ENCODE assay signal across 8 cellular contexts in the genomic region with DNA sequence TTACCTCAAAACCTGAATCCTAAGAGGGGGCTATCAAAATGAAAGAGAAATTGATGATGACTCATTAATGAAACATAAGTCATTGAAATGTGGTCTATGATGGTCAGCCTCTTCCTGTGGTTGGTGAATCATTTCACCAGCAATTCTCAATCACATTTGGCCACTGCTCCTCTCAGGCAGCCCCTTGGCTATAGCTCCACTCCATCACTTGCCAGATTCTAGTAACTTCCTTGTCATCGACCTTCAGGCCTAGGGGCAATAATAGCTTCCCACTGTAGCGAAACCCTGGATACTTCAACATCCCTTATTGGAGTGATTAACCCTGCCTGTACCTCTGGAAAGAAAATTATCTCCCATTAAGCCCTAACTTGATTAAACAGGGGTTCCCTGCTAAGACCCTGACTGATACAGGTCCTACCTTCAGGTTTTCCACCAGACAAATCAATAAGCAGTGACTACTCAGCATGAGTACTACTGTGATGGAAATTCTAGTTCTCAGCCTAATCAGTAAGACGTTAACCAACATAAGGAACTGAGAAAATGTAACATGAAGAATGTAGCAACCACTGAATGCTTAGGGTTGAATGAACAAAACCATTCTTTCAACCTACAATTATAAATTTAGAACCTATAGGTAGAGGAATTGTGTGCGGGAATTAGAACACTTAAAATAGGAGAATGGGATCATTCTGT. TPM values are rescaled to one million over a fixed set of nuclear protein-coding genes. Genes with fewer than 3 reads are reported as not detected.
DNase-seq lines count a peak whose midpoint lies in the region; ATAC-seq, FAIRE-seq and TF ChIP-seq lines count a peak whose summit lies in the region.

No MANE protein-coding gene starts in this region.

- H3K36me3 ChIP-seq in ACC112 (ENCODE audit: insufficient read depth, low read length) (no peaks in the 10 kb centered on the region), adipocyte (ENCODE audit: control insufficient read depth, insufficient read depth, low read length, severe bottlenecking) (no peaks in the 10 kb centered on the region), HepG2 (replicated peaks in 1 of 2; ENCODE audit: control insufficient read depth in 1 of 2, insufficient read depth in 2 of 2, low read length in 2 of 2) (no peaks in the 10 kb centered on the region)

- TF ChIP-seq EP300 in HepG2 (IDR thresholded peaks at IDR 0.05; ENCODE audit: low read depth in 2 of 2, low read length in 2 of 2) (no peak), HepG2 (CRISPR knock-in tag; IDR thresholded peaks at IDR 0.05; ENCODE audit: borderline replicate concordance) (no peak)

- H3K9me3 ChIP-seq in adipocyte (ENCODE audit: control insufficient read depth, low read length) (no peaks in the 10 kb centered on the region), HepG2 (ENCODE audit: low read length) (no peaks in the 10 kb centered on the region)

- in situ Hi-C loops in HepG2 (cut with HindIII; ENCODE audit: extremely low pct_ligation_motif_present, low pct_unique_long_range_greater_than_20kb), result loop anchor here (5.0 kb wide), 1 partner anchor 287 kb away; no protein-coding TSS in a partner anchor

- H3K27ac ChIP-seq in ACC112 (ENCODE audit: low read depth, low read length) (peak overlapping the region; percentile 81), HepG2 (ENCODE audit: extremely low read length, insufficient read depth, low read length) (peak overlapping the region; percentile 92), caudate nucleus (ENCODE audit: low read depth, low read length) (no peak overlapping the region)

- POLR2A ChIA-PET in HepG2 (lab: Yijun Ruan, JAX), result interaction anchor here (0.8 to 3.3 kb wide), 10 partner anchors 24 to 409 kb away, joined by 3 to 59 read pairs (median 16); a partner anchor contains a TSS

- intact Hi-C loops in HepG2 (cut with micrococcal nuclease; ENCODE audit: unreplicated experiment), result loop anchor here (1.0 to 10.0 kb wide), 8 partner anchors 28 to 470 kb away; a partner anchor contains a TSS

- TF ChIP-seq CTCF in HepG2 (CRISPR knock-in tag; IDR thresholded peaks at IDR 0.05), result no peak

- H2AFZ ChIP-seq in ACC112 (ENCODE audit: low read length, unreplicated experiment) (peak overlapping the region; percentile 80), HepG2 (ENCODE audit: low read length) (no peak overlapping the region)

- peak; percentile 22 for DNase-seq in GM19239 (ENCODE audit: insufficient read length, low spot score)
- peak; percentile 75 for DNase-seq in adipocyte (ENCODE audit: low read depth)
- DNase-seq in HepG2 (ENCODE audit: low spot score), result no peak
- no peak for DNase-seq in NCI-H2081 treated with DMSO at 0.1 percent for 48 hours (lab: John Stamatoyannopoulos, UW)
- no peak for DNase-seq in caudate nucleus (lab: John Stamatoyannopoulos, UW)
- no peak for DNase-seq in NCI-H187 (lab: John Stamatoyannopoulos, UW)

- TF ChIP-seq POLR2A in HepG2 (IDR thresholded peaks at IDR 0.05; ENCODE audit: insufficient read depth in 1 of 2, low read depth in 2 of 2, low read length in 2 of 2), result no peak

- WGBS in HepG2 (ENCODE audit: low lambda C conversion rate), result 98% methylated on average over 4 of the region's 4 CpGs

- BruUV-seq in HepG2 (replicated peaks; lab: Mats Ljungman, UMichigan), result no TSS peak

- H3K27me3 ChIP-seq in ACC112 (ENCODE audit: insufficient read depth, low read length) (no peaks in the 10 kb centered on the region), adipocyte (replicated peaks; ENCODE audit: control insufficient read depth, insufficient read depth, low read length) (no peaks in the 10 kb centered on the region), HepG2 (ENCODE audit: control insufficient read depth in 1 of 2, insufficient read depth in 2 of 2, low read length in 2 of 2) (no peaks in the 10 kb centered on the region)

- H3K79me2 ChIP-seq in ACC112 (ENCODE audit: control insufficient read depth, insufficient read depth, low read length, unreplicated experiment), result no peaks in the 10 kb centered on the region
- H3K79me2 ChIP-seq in HepG2 (ENCODE audit: insufficient read depth, low read length), result no peaks in the 10 kb centered on the region

- H4K20me1 ChIP-seq in HepG2 (ENCODE audit: insufficient read depth, low read length), result no peaks in the 10 kb centered on the region

- FAIRE-seq in GM19239 (lab: Jason Lieb, UNC), result peak; percentile 99
- FAIRE-seq in HepG2 (lab: Jason Lieb, UNC), result no peak

- peak overlapping the region; percentile 61 for H3K4me3 ChIP-seq in ACC112 (ENCODE audit: low read depth, low read length)
- peak overlapping the region; percentile 61 for H3K4me3 ChIP-seq in adipocyte (ENCODE audit: low read length)
- no peak overlapping the region for H3K4me3 ChIP-seq in HepG2 (replicated peaks in 1 of 3; ENCODE audit: insufficient read depth in 1 of 3, low read depth in 2 of 3, low read length in 3 of 3)

- CTCF ChIA-PET in HepG2 (lab: Yijun Ruan, JAX; ENCODE audit: low intra/inter-chr PET ratio, low total read pairs), result interaction anchor here (0.7 to 1.8 kb wide), 6 partner anchors 27 to 1144 kb away, joined by 3 to 40 read pairs (median 4); no protein-coding TSS in a partner anchor

- H3K4me1 ChIP-seq in ACC112 (ENCODE audit: control insufficient read depth, insufficient read depth, low read length, unreplicated experiment) (peaks cover 23% of the 10 kb centered on the region), adipocyte (ENCODE audit: control insufficient read depth, insufficient read depth, low read length) (peaks cover 59% of the 10 kb centered on the region), HepG2 (ENCODE audit: insufficient read depth, low read length) (peaks cover 44% of the 10 kb centered on the region)

- H3K9ac ChIP-seq in adipocyte (ENCODE audit: low read length), result peak overlapping the region; percentile 85
- H3K9ac ChIP-seq in HepG2 (ENCODE audit: insufficient read depth, low read depth, low read length), result 0 out of 2 replicates have a peak overlapping the region, but pooled peaks have one; percentile 50

- peak; percentile 80 for ATAC-seq in HG03108 (IDR thresholded peaks at IDR 0.05; ENCODE audit: unreplicated experiment)
- no peak for ATAC-seq in HepG2

- peak overlapping the region; percentile 64; the same call in 1 of the 2 replicates for H3K4me2 ChIP-seq in HepG2 (ENCODE audit: low read depth, low read length)

- TF ChIP-seq RAD21 in HepG2 (CRISPR knock-in tag; IDR thresholded peaks at IDR 0.05), result no peak

TF ChIP-seq in HepG2, 621 proteins besides CTCF, POLR2A, EP300 and RAD21 (continues in another document):
- TF ChIP-seq ZNF3 (CRISPR knock-in tag; IDR thresholded peaks at IDR 0.05), result no peak

RNA-seq across cellular contexts. Expression of a gene that starts 30.4 kb away (rescaled TPM):
- total RNA-seq in HepG2 (2016; rRNA removed; fragmentation: Illumina TruSeq; extraction: Trizol), result not detected in 2 replicates
- not detected in 2 replicates for total RNA-seq in HepG2 (2016; cell fraction: cytosol; rRNA removed; fragmentation: Illumina TruSeq; extraction: Trizol; ENCODE audit: low read depth)
- total RNA-seq in HepG2 (2016; cell fraction: insoluble cytoplasmic fraction; rRNA removed; fragmentation: Illumina TruSeq; extraction: Trizol), result not detected in 2 replicates
- not detected in 2 replicates for total RNA-seq in HepG2 (2016; cell fraction: membrane; rRNA removed; fragmentation: Illumina TruSeq; extraction: Trizol)
- not detected in 2 replicates for total RNA-seq in HepG2 (2016; cell fraction: nucleus; rRNA removed; fragmentation: Illumina TruSeq; extraction: Trizol)
- polyA plus RNA-seq in HepG2 (2011; rRNA removed), result not detected in 2 replicates
- polyA plus RNA-seq in HepG2 (2011; cell fraction: cytosol; rRNA removed), result not detected in 2 replicates
- not detected in 2 replicates for polyA plus RNA-seq in HepG2 (2011; cell fraction: nucleus; rRNA removed)
- polyA plus RNA-seq in HepG2 (2012), result not detected in 2 replicates
- polyA plus RNA-seq in HepG2 (2016; cell fraction: cytosol; fragmentation: Illumina TruSeq; extraction: Trizol; ENCODE audit: low read depth), result not detected in 2 replicates
- polyA plus RNA-seq in HepG2 (2016; cell fraction: insoluble cytoplasmic fraction; fragmentation: Illumina TruSeq; extraction: Trizol; ENCODE audit: low read depth), result not detected in 2 replicates
- polyA plus RNA-seq in HepG2 (2016; cell fraction: membrane; fragmentation: Illumina TruSeq; extraction: Trizol; ENCODE audit: low read depth), result not detected in 2 replicates
- polyA plus RNA-seq in HepG2 (2016; cell fraction: nucleus; fragmentation: Illumina TruSeq; extraction: Trizol; ENCODE audit: insufficient read depth, low read depth), result not detected in 2 replicates
- not detected in 2 replicates for polyA minus RNA-seq in HepG2 (2011; rRNA and poly(A)+ RNA removed; ENCODE audit: low replicate concordance)
- polyA minus RNA-seq in HepG2 (2011; cell fraction: cytosol; rRNA and poly(A)+ RNA removed), result not detected in 2 replicates
- not detected in 2 replicates for polyA minus RNA-seq in HepG2 (2011; cell fraction: nucleus; rRNA and poly(A)+ RNA removed)

RNA-seq across cellular contexts. Expression of a gene that starts 52.2 kb away (rescaled TPM):
- not detected in 2 replicates for total RNA-seq in HepG2 (2016; rRNA removed; fragmentation: Illumina TruSeq; extraction: Trizol)
- not detected in 2 replicates for total RNA-seq in HepG2 (2016; cell fraction: cytosol; rRNA removed; fragmentation: Illumina TruSeq; extraction: Trizol; ENCODE audit: low read depth)
- total RNA-seq in HepG2 (2016; cell fraction: insoluble cytoplasmic fraction; rRNA removed; fragmentation: Illumina TruSeq; extraction: Trizol), result not detected in 2 replicates
- not detected in 2 replicates for total RNA-seq in HepG2 (2016; cell fraction: membrane; rRNA removed; fragmentation: Illumina TruSeq; extraction: Trizol)
- total RNA-seq in HepG2 (2016; cell fraction: nucleus; rRNA removed; fragmentation: Illumina TruSeq; extraction: Trizol), result not detected in 2 replicates
- polyA plus RNA-seq in HepG2 (2011; rRNA removed), result not detected in 2 replicates
- polyA plus RNA-seq in HepG2 (2011; cell fraction: cytosol; rRNA removed), result not detected in 2 replicates
- polyA plus RNA-seq in HepG2 (2011; cell fraction: nucleus; rRNA removed), result 0.21 TPM in 1 of 2 replicates, not detected in the other
- polyA plus RNA-seq in HepG2 (2012), result 0.11 TPM in 2 replicates
- not detected in 2 replicates for polyA plus RNA-seq in HepG2 (2016; cell fraction: cytosol; fragmentation: Illumina TruSeq; extraction: Trizol; ENCODE audit: low read depth)
- polyA plus RNA-seq in HepG2 (2016; cell fraction: insoluble cytoplasmic fraction; fragmentation: Illumina TruSeq; extraction: Trizol; ENCODE audit: low read depth), result not detected in 2 replicates
- polyA plus RNA-seq in HepG2 (2016; cell fraction: membrane; fragmentation: Illumina TruSeq; extraction: Trizol; ENCODE audit: low read depth), result not detected in 2 replicates
- polyA plus RNA-seq in HepG2 (2016; cell fraction: nucleus; fragmentation: Illumina TruSeq; extraction: Trizol; ENCODE audit: insufficient read depth, low read depth), result not detected in 2 replicates
- not detected in 2 replicates for polyA minus RNA-seq in HepG2 (2011; rRNA and poly(A)+ RNA removed; ENCODE audit: low replicate concordance)
- polyA minus RNA-seq in HepG2 (2011; cell fraction: cytosol; rRNA and poly(A)+ RNA removed), result not detected in 2 replicates
- polyA minus RNA-seq in HepG2 (2011; cell fraction: nucleus; rRNA and poly(A)+ RNA removed), result not detected in 2 replicates

Comparison
In these comparisons a context has a peak if more than half of its experiments do, and no peak if none do; other contexts are left out.
1. H3K4me3 ChIP-seq: peak in ACC112 (single experiment) and adipocyte (single experiment); none in HepG2 (0 of 3).
2. DNase-seq: peak in GM19239 (single experiment) and adipocyte (single experiment); none in HepG2 (single experiment), NCI-H2081 treated with DMSO at 0.1 percent for 48 hours (single experiment), caudate nucleus (0 of 61) and NCI-H187 (0 of 2).